In the genomic region with DNA sequence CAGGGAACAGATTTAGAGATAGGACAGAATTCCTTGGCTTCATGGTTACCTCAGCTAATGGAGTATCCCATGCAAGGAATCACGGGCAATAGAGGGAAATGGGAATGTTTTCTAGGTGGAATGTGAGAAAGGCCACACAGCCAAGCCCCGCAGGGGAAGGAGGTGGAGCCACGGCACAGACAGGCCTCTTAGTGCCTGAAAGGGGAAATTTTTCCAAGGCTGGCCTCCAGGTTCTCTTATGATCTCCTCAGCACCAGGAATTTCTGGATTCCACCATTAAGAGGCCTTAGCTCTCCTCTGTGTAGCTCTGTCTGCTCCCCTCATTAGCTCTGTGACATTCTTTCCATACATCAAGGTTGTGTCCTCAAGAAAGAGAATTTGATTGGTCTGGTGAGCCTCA, we compare ENCODE assay signal across 34 cellular contexts.
"Had no signal": no experiment of that assay in that cellular context is flagged by ENCODE, and none has a peak within 500 bp of the region (broad histone marks: within the 10 kb centered on the region; RNA-seq: fewer than 3 reads in every experiment).

No MANE protein-coding gene starts in this region.

- H3K27me3 ChIP-seq: ascending aorta, breast epithelium, cardiac muscle cell, dorsolateral prefrontal cortex had no signal

- FAIRE-seq: frontal cortex had no signal

- H3K36me3 Mint-ChIP-seq: activated naive CD4-positive, alpha-beta T cell treated with anti-CD3 and anti-CD28 coated beads, Interleukin-2, amount 10 ng/mL, durations not matched to agents 7 days and 5 days; brain had no signal

- H3K4me1 Mint-ChIP-seq: activated naive CD4-positive, alpha-beta T cell treated with anti-CD3 and anti-CD28 coated beads, Interleukin-2, amount 10 ng/mL, durations not matched to agents 7 days and 5 days; activated naive CD8-positive, alpha-beta T cell treated with anti-CD3 and anti-CD28 coated beads, Interleukin-2, amount 10 ng/mL, durations not matched to agents 7 days and 5 days had no signal

- DNase-seq: activated CD4-positive, alpha-beta memory T cell treated with anti-CD3 and anti-CD28 coated beads for 36 hours; activated CD4-positive, alpha-beta T cell treated with anti-CD3 and anti-CD28 coated beads for 36 hours; activated CD4-positive, alpha-beta T cell treated with anti-CD3 and anti-CD28 coated beads, Interleukin-2, amount 10 ng/mL, durations not matched to agents 24 days and 14 days; activated CD4-positive, CD25-positive, alpha-beta regulatory T cell; activated CD4-positive, CD25-positive, alpha-beta regulatory T cell treated with anti-CD3 and anti-CD28 coated beads, Interleukin-2, amount 50 U/mL, for 72 hours; activated CD8-positive, alpha-beta memory T cell treated with anti-CD3 and anti-CD28 coated beads, Interleukin-2, amount 10 ng/mL, durations not matched to agents 7 days and 5 days; activated CD8-positive, alpha-beta memory T cell treated with anti-CD3 and anti-CD28 coated beads, Interleukin-2, amount 50 U/mL, for 4 hours; activated CD8-positive, alpha-beta T cell treated with anti-CD3 and anti-CD28 coated beads, Interleukin-2, amount 10 ng/mL, durations not matched to agents 7 days and 5 days; activated gamma-delta T cell; activated naive CD4-positive, alpha-beta T cell; activated naive CD4-positive, alpha-beta T cell treated with anti-CD3 and anti-CD28 coated beads, Interleukin-2, amount 10 ng/mL, durations not matched to agents 7 days and 5 days; activated naive CD8-positive, alpha-beta T cell treated with anti-CD3 and anti-CD28 coated beads, Interleukin-2, amount 10 ng/mL, durations not matched to agents 7 days and 5 days; activated T-cell treated with anti-CD3 and anti-CD28 coated beads, Interleukin-2, amount 50 U/mL, for 24 hours; activated T-cell treated with anti-CD3 and anti-CD28 coated beads, Interleukin-2, amount 50 U/mL, for 72 hours; central memory CD4-positive, alpha-beta T cell; cerebellar nuclear complex; dorsolateral prefrontal cortex; effector memory CD4-positive, alpha-beta T cell; endodermal cell; foreskin fibroblast; T-helper 1 cell; T-helper 17 cell; T1000; WERI-Rb-1 had no signal

- H3K4me3 ChIP-seq: ascending aorta, breast epithelium, cardiac muscle cell, coronary artery, dorsolateral prefrontal cortex had no signal

- H3K4me3 Mint-ChIP-seq: activated CD4-positive, alpha-beta memory T cell treated with anti-CD3 and anti-CD28 coated beads for 36 hours; activated CD4-positive, alpha-beta T cell treated with anti-CD3 and anti-CD28 coated beads for 36 hours; activated CD4-positive, alpha-beta T cell treated with anti-CD3 and anti-CD28 coated beads, Interleukin-2, amount 10 ng/mL, durations not matched to agents 24 days and 14 days; activated CD8-positive, alpha-beta memory T cell treated with anti-CD3 and anti-CD28 coated beads, Interleukin-2, amount 10 ng/mL, durations not matched to agents 7 days and 5 days; activated CD8-positive, alpha-beta T cell treated with anti-CD3 and anti-CD28 coated beads, Interleukin-2, amount 10 ng/mL, durations not matched to agents 7 days and 5 days; activated naive CD4-positive, alpha-beta T cell treated with anti-CD3 and anti-CD28 coated beads, Interleukin-2, amount 10 ng/mL, durations not matched to agents 7 days and 5 days; activated naive CD8-positive, alpha-beta T cell treated with anti-CD3 and anti-CD28 coated beads, Interleukin-2, amount 10 ng/mL, durations not matched to agents 7 days and 5 days; activated T-cell treated with anti-CD3 and anti-CD28 coated beads, Interleukin-2, amount 50 U/mL, for 24 hours; activated T-cell treated with anti-CD3 and anti-CD28 coated beads, Interleukin-2, amount 50 U/mL, for 72 hours; brain; dendritic cell treated with granulocyte-macrophage colony-stimulating factor and Interleukin-4, amounts not matched to agents 40 ng/mL and 50 ng/mL, for 4 days; endodermal cell; T-helper 17 cell; T-helper 2 cell treated with Interferon-gamma antibody and Interleukin-4, amounts not matched to agents 5 μg/mL and 100 μg/mL, for 36 hours had no signal

- H3K4me1 ChIP-seq: breast epithelium had no signal

- H3K9me3 ChIP-seq: ascending aorta, breast epithelium had no signal

- H3K9me3 Mint-ChIP-seq: activated CD4-positive, alpha-beta memory T cell treated with anti-CD3 and anti-CD28 coated beads for 36 hours; activated CD4-positive, alpha-beta T cell treated with anti-CD3 and anti-CD28 coated beads, Interleukin-2, amount 10 ng/mL, durations not matched to agents 24 days and 14 days; activated naive CD4-positive, alpha-beta T cell treated with anti-CD3 and anti-CD28 coated beads, Interleukin-2, amount 10 ng/mL, durations not matched to agents 7 days and 5 days; activated naive CD4-positive, alpha-beta T cell treated with anti-CD3 and anti-CD28 coated beads, Interleukin-2, amount 50 U/mL, for 72 hours; activated naive CD8-positive, alpha-beta T cell treated with anti-CD3 and anti-CD28 coated beads, Interleukin-2, amount 10 ng/mL, durations not matched to agents 7 days and 5 days; activated T-cell treated with anti-CD3 and anti-CD28 coated beads, Interleukin-2, amount 50 U/mL, for 24 hours; activated T-cell treated with anti-CD3 and anti-CD28 coated beads, Interleukin-2, amount 50 U/mL, for 72 hours; brain; dendritic cell treated with granulocyte-macrophage colony-stimulating factor and Interleukin-4, amounts not matched to agents 40 ng/mL and 50 ng/mL, for 4 days; endodermal cell; T-helper 2 cell treated with Interferon-gamma antibody and Interleukin-4, amounts not matched to agents 5 μg/mL and 100 μg/mL, for 36 hours had no signal

- H3K36me3 ChIP-seq: ascending aorta, breast epithelium, cardiac muscle cell, WERI-Rb-1 had no signal

- H3K27me3 Mint-ChIP-seq: activated CD4-positive, alpha-beta memory T cell treated with anti-CD3 and anti-CD28 coated beads for 36 hours; activated CD4-positive, alpha-beta T cell treated with anti-CD3 and anti-CD28 coated beads for 36 hours; activated CD4-positive, alpha-beta T cell treated with anti-CD3 and anti-CD28 coated beads, Interleukin-2, amount 10 ng/mL, durations not matched to agents 24 days and 14 days; activated CD8-positive, alpha-beta memory T cell treated with anti-CD3 and anti-CD28 coated beads, Interleukin-2, amount 10 ng/mL, durations not matched to agents 7 days and 5 days; activated naive CD4-positive, alpha-beta T cell treated with anti-CD3 and anti-CD28 coated beads, Interleukin-2, amount 10 ng/mL, durations not matched to agents 7 days and 5 days; activated naive CD8-positive, alpha-beta T cell treated with anti-CD3 and anti-CD28 coated beads, Interleukin-2, amount 10 ng/mL, durations not matched to agents 7 days and 5 days; activated T-cell treated with anti-CD3 and anti-CD28 coated beads, Interleukin-2, amount 50 U/mL, for 24 hours; brain; dendritic cell treated with granulocyte-macrophage colony-stimulating factor and Interleukin-4, amounts not matched to agents 40 ng/mL and 50 ng/mL, for 4 days; T-helper 17 cell had no signal

- ATAC-seq: activated CD4-positive, alpha-beta T cell treated with anti-CD3 and anti-CD28 coated beads for 36 hours; activated CD8-positive, alpha-beta memory T cell treated with anti-CD3 and anti-CD28 coated beads, Interleukin-2, amount 10 ng/mL, durations not matched to agents 7 days and 5 days; activated CD8-positive, alpha-beta T cell treated with anti-CD3 and anti-CD28 coated beads, Interleukin-2, amount 10 ng/mL, durations not matched to agents 7 days and 5 days; activated naive CD4-positive, alpha-beta T cell treated with anti-CD3 and anti-CD28 coated beads, Interleukin-2, amount 50 U/mL, for 72 hours; activated T-cell treated with anti-CD3 and anti-CD28 coated beads, Interleukin-2, amount 50 U/mL, for 72 hours; esophagus mucosa; T-helper 17 cell had no signal

- H3K27ac Mint-ChIP-seq: activated CD4-positive, alpha-beta memory T cell treated with anti-CD3 and anti-CD28 coated beads for 36 hours; activated CD4-positive, alpha-beta T cell treated with anti-CD3 and anti-CD28 coated beads for 36 hours; activated CD4-positive, alpha-beta T cell treated with anti-CD3 and anti-CD28 coated beads, Interleukin-2, amount 10 ng/mL, durations not matched to agents 24 days and 14 days; activated CD8-positive, alpha-beta memory T cell treated with anti-CD3 and anti-CD28 coated beads, Interleukin-2, amount 10 ng/mL, durations not matched to agents 7 days and 5 days; activated CD8-positive, alpha-beta T cell treated with anti-CD3 and anti-CD28 coated beads, Interleukin-2, amount 10 ng/mL, durations not matched to agents 7 days and 5 days; activated naive CD4-positive, alpha-beta T cell treated with anti-CD3 and anti-CD28 coated beads, Interleukin-2, amount 10 ng/mL, durations not matched to agents 7 days and 5 days; activated naive CD4-positive, alpha-beta T cell treated with anti-CD3 and anti-CD28 coated beads, Interleukin-2, amount 50 U/mL, for 72 hours; activated naive CD8-positive, alpha-beta T cell treated with anti-CD3 and anti-CD28 coated beads, Interleukin-2, amount 10 ng/mL, durations not matched to agents 7 days and 5 days; activated T-cell treated with anti-CD3 and anti-CD28 coated beads, Interleukin-2, amount 50 U/mL, for 24 hours; activated T-cell treated with anti-CD3 and anti-CD28 coated beads, Interleukin-2, amount 50 U/mL, for 72 hours; brain; dendritic cell treated with granulocyte-macrophage colony-stimulating factor and Interleukin-4, amounts not matched to agents 40 ng/mL and 50 ng/mL, for 4 days; endodermal cell; T-helper 17 cell; T-helper 2 cell treated with Interferon-gamma antibody and Interleukin-4, amounts not matched to agents 5 μg/mL and 100 μg/mL, for 36 hours had no signal

- H3K27ac ChIP-seq: breast epithelium, cardiac muscle cell, coronary artery, dorsolateral prefrontal cortex, WERI-Rb-1 had no signal
